Comparison of ENCODE assay signal across 1 cellular context in the genomic region with DNA sequence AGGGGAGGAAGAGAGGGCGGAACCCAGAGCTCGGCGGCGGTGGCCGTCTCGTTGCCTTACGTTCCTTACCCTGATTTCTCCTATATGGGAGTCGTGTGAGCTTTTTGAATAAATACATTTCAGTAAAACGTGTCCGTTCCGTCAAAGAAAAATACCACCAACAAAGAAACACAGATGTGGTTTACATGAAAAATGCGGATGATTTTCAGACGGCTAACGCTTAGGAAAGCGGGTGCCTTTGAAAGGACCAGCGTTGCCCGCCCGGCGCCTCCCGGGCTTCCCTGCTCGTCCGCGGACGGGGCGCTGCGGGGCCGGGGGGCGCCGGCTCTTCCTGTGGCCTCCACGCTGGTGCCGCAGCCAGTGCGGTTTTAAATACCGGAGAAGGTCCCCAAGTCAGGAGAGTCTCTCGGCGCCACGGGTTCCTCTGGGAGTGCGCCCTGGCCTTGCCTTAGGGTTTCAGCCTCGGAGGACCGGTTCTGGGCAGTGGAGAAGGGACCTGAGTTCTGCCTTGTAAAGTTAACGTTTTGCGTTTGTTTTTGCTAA.
A peak's percentile ranks its signal among the peaks of the same experiment; 100 is the strongest.
TF ChIP-seq lines count a peak whose summit lies in the region.

No MANE protein-coding gene starts in this region.

TF ChIP-seq in SK-N-SH, 30 proteins besides CTCF, POLR2A, EP300 and RAD21 (continued from another document):
- TF ChIP-seq, protein P1, sequence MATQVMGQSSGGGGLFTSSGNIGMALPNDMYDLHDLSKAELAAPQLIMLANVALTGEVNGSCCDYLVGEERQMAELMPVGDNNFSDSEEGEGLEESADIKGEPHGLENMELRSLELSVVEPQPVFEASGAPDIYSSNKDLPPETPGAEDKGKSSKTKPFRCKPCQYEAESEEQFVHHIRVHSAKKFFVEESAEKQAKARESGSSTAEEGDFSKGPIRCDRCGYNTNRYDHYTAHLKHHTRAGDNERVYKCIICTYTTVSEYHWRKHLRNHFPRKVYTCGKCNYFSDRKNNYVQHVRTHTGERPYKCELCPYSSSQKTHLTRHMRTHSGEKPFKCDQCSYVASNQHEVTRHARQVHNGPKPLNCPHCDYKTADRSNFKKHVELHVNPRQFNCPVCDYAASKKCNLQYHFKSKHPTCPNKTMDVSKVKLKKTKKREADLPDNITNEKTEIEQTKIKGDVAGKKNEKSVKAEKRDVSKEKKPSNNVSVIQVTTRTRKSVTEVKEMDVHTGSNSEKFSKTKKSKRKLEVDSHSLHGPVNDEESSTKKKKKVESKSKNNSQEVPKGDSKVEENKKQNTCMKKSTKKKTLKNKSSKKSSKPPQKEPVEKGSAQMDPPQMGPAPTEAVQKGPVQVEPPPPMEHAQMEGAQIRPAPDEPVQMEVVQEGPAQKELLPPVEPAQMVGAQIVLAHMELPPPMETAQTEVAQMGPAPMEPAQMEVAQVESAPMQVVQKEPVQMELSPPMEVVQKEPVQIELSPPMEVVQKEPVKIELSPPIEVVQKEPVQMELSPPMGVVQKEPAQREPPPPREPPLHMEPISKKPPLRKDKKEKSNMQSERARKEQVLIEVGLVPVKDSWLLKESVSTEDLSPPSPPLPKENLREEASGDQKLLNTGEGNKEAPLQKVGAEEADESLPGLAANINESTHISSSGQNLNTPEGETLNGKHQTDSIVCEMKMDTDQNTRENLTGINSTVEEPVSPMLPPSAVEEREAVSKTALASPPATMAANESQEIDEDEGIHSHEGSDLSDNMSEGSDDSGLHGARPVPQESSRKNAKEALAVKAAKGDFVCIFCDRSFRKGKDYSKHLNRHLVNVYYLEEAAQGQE (IDR thresholded peaks at IDR 0.05; ENCODE audit: low read depth, low read length), result no peak
- TF ChIP-seq TAF1 (IDR thresholded peaks at IDR 0.05; ENCODE audit: borderline replicate concordance, low read depth, low read length) (no peak; the same call in 1 of the 2 replicates), TCF12 (IDR thresholded peaks at IDR 0.05) (no peak), RCOR1 (IDR thresholded peaks at IDR 0.05; ENCODE audit: low read length) (no peak), EZH2phosphoT487 (IDR thresholded peaks at IDR 0.05; ENCODE audit: borderline replicate concordance, low read depth) (no peak), MXI1 (IDR thresholded peaks at IDR 0.05; ENCODE audit: low read depth, low read length) (peak; percentile 45), JUND (IDR thresholded peaks at IDR 0.05) (no peak), NFIC (IDR thresholded peaks at IDR 0.05; ENCODE audit: borderline replicate concordance) (no peak), FOXJ3 (CRISPR knock-in tag; IDR thresholded peaks at IDR 0.05) (no peak), GABPA (IDR thresholded peaks at IDR 0.05; ENCODE audit: low read depth) (no peak)
